22 cellular contexts compared by ENCODE assay signal in genomic region chr7:132618956-132619305, GRCh38. TPM values are rescaled to one million over a fixed set of nuclear protein-coding genes. Genes with fewer than 3 reads are reported as not detected.
DNase-seq lines count a peak whose midpoint lies in the region; ATAC-seq and TF ChIP-seq lines count a peak whose summit lies in the region.
"Had no signal": no experiment of that assay in that cellular context is flagged by ENCODE, and none has a peak within 500 bp of the region (broad histone marks: within the 10 kb centered on the region; RNA-seq: fewer than 3 reads in every experiment).

No MANE protein-coding gene starts in this region.

- no peak overlapping the region for H2AK5ac ChIP-seq in mesenchymal stem cell (ENCODE audit: low read length, severe bottlenecking)

- H3K9ac ChIP-seq in mesenchymal stem cell (ENCODE audit: low read length): peak overlapping the region; percentile 17
- H3K9ac ChIP-seq: KMS-11 had no signal

- H3K18ac ChIP-seq in mesenchymal stem cell (ENCODE audit: low read depth in 1 of 2, low read length in 2 of 2): no peak overlapping the region

- H2BK5ac ChIP-seq in mesenchymal stem cell (ENCODE audit: low read depth, low read length, poor library complexity, severe bottlenecking): no peak overlapping the region

- H2BK120ac ChIP-seq in mesenchymal stem cell (ENCODE audit: low read depth, low read length): no peak overlapping the region

- H3K4me1 Mint-ChIP-seq in chondrocyte (ENCODE audit: low read depth): peaks cover 26% of the 10 kb centered on the region

- peaks cover 8% of the 10 kb centered on the region for H3K4me1 ChIP-seq in mesenchymal stem cell (ENCODE audit: control insufficient read depth, insufficient read depth, low read depth, low read length)
- H3K4me1 ChIP-seq in upper lobe of right lung: no peaks in the 10 kb centered on the region
- H3K4me1 ChIP-seq: SJCRH30 had no signal

- H2BK15ac ChIP-seq in mesenchymal stem cell (ENCODE audit: low read depth, poor library complexity, severe bottlenecking): no peak overlapping the region

- DNase-seq in AG09309 (ENCODE audit: low read depth) (peak; percentile 11), M059J (ENCODE audit: low read depth) (peak; percentile 68), chondrocyte (ENCODE audit: low spot score) (no peak), mesenchymal stem cell (peak; percentile 51), upper lobe of right lung (no peak), head of caudate nucleus (no peak)
- DNase-seq in activated CD4-positive, CD25-positive, alpha-beta regulatory T cell (lab: John Stamatoyannopoulos, UW): no peak
- DNase-seq: ACHN; activated CD8-positive, alpha-beta memory T cell treated with anti-CD3 and anti-CD28 coated beads for 24 hours; activated naive CD8-positive, alpha-beta T cell treated with anti-CD3 and anti-CD28 coated beads for 36 hours; caudate nucleus; CD8-positive, alpha-beta T cell; effector memory CD8-positive, alpha-beta T cell; NCI-H1105; NCI-H526; right cardiac atrium; SJCRH30; stimulated activated naive CD8-positive, alpha-beta T cell treated with anti-CD3 and anti-CD28 coated beads, Interleukin-15, Interleukin-2, amounts not matched to agents 100 U/mL and 50 U/mL, for 24 hours; trophoblast cell had no signal

- H2BK12ac ChIP-seq in mesenchymal stem cell (ENCODE audit: low read length in 2 of 2): no peak overlapping the region

- no peaks in the 10 kb centered on the region for H3K36me3 Mint-ChIP-seq in chondrocyte (ENCODE audit: low read depth)
- H3K36me3 Mint-ChIP-seq: activated naive CD8-positive, alpha-beta T cell treated with anti-CD3 and anti-CD28 coated beads for 36 hours; CD8-positive, alpha-beta T cell had no signal

- H4K91ac ChIP-seq in mesenchymal stem cell (ENCODE audit: low read length): no peak overlapping the region

- H3K14ac ChIP-seq in mesenchymal stem cell (ENCODE audit: low read length in 2 of 2): no peak overlapping the region

- peaks cover 7 to 12% of the 10 kb centered on the region in 2 experiments for H3K27me3 ChIP-seq in mesenchymal stem cell (ENCODE audit: control insufficient read depth in 1 of 2, insufficient read depth in 1 of 2, low read length in 2 of 2)
- H3K27me3 ChIP-seq in upper lobe of right lung: no peaks in the 10 kb centered on the region
- H3K27me3 ChIP-seq: SJCRH30 had no signal

- H3K4me3 ChIP-seq in AG09309 (ENCODE audit: control insufficient read depth, low read depth, low read length): no peak overlapping the region
- H3K4me3 ChIP-seq in mesenchymal stem cell (ENCODE audit: insufficient read depth in 1 of 2, low read depth in 1 of 2, low read length in 2 of 2): no peak overlapping the region
- no peak overlapping the region for H3K4me3 ChIP-seq in upper lobe of right lung
- H3K4me3 ChIP-seq: SJCRH30 had no signal

- H3K4me3 Mint-ChIP-seq in chondrocyte (ENCODE audit: unreplicated experiment): no peak overlapping the region
- H3K4me3 Mint-ChIP-seq: activated naive CD8-positive, alpha-beta T cell treated with anti-CD3 and anti-CD28 coated beads for 36 hours; CD8-positive, alpha-beta T cell; effector memory CD8-positive, alpha-beta T cell; neural crest cell had no signal

- H3K4ac ChIP-seq in mesenchymal stem cell (ENCODE audit: low read depth in 1 of 2, low read length in 2 of 2): no peak overlapping the region

- H3K9me3 ChIP-seq in mesenchymal stem cell (ENCODE audit: control insufficient read depth, low read length) (no peaks in the 10 kb centered on the region), upper lobe of right lung (no peaks in the 10 kb centered on the region)
- H3K9me3 ChIP-seq: SJCRH30 had no signal

- no peak overlapping the region for H3K4me2 ChIP-seq in mesenchymal stem cell (ENCODE audit: low read length, poor library complexity, severe bottlenecking)
- H3K4me2 ChIP-seq: KMS-11 had no signal

- H3K27me3 Mint-ChIP-seq in chondrocyte (ENCODE audit: low read depth): no peaks in the 10 kb centered on the region

- intact Hi-C loops in upper lobe of right lung (cut with DNase I): no loop called here
- intact Hi-C loops in head of caudate nucleus (cut with DNase I): no loop called here

- no peak for ATAC-seq in upper lobe of right lung
- no peak for ATAC-seq in HG03457 (IDR thresholded peaks at IDR 0.05; ENCODE audit: unreplicated experiment)
- ATAC-seq: CD8-positive, alpha-beta T cell; effector memory CD8-positive, alpha-beta T cell; right cardiac atrium; stimulated activated naive CD8-positive, alpha-beta T cell treated with anti-CD3 and anti-CD28 coated beads, Interleukin-15, Interleukin-2, amounts not matched to agents 100 U/mL and 50 U/mL, for 24 hours had no signal

- no peak overlapping the region for H3K27ac ChIP-seq in mesenchymal stem cell (ENCODE audit: low read length, poor library complexity, severe bottlenecking)
- no peak overlapping the region for H3K27ac ChIP-seq in upper lobe of right lung
- H3K27ac ChIP-seq: KMS-11, SJCRH30 had no signal

- no peak overlapping the region for H4K8ac ChIP-seq in mesenchymal stem cell (ENCODE audit: low read length)

- H3K27ac Mint-ChIP-seq in chondrocyte (ENCODE audit: unreplicated experiment): peak overlapping the region; percentile 93
- H3K27ac Mint-ChIP-seq: activated naive CD8-positive, alpha-beta T cell treated with anti-CD3 and anti-CD28 coated beads for 36 hours; CD8-positive, alpha-beta T cell; effector memory CD8-positive, alpha-beta T cell had no signal

- H3K9me3 Mint-ChIP-seq in chondrocyte (ENCODE audit: low read depth): no peaks in the 10 kb centered on the region
- H3K9me3 Mint-ChIP-seq: activated naive CD8-positive, alpha-beta T cell treated with anti-CD3 and anti-CD28 coated beads for 36 hours; CD8-positive, alpha-beta T cell; effector memory CD8-positive, alpha-beta T cell had no signal

- H3K23ac ChIP-seq in mesenchymal stem cell (ENCODE audit: low read length in 2 of 2): no peak overlapping the region

- no CpG with 5 or more reads among the region's 2 CpGs for WGBS in mesenchymal stem cell

- no peak overlapping the region for H2AFZ ChIP-seq in mesenchymal stem cell (ENCODE audit: low read depth, low read length)

- H3K79me1 ChIP-seq in mesenchymal stem cell (replicated peaks; ENCODE audit: low read length, poor library complexity, severe bottlenecking): no peaks in the 10 kb centered on the region

- TF ChIP-seq CTCF in AG09309 (IDR thresholded peaks at IDR 0.05; ENCODE audit: control insufficient read depth, insufficient read depth, low read depth, low read length, missing control alignments): no peak
- no peak for TF ChIP-seq CTCF in chondrocyte (IDR thresholded peaks at IDR 0.05)
- TF ChIP-seq CTCF in upper lobe of right lung (IDR thresholded peaks at IDR 0.05): no peak

- no peaks in the 10 kb centered on the region for H3K36me3 ChIP-seq in mesenchymal stem cell (ENCODE audit: control insufficient read depth in 1 of 2, insufficient read depth in 2 of 2, low read depth in 1 of 2, low read length in 2 of 2)
- no peaks in the 10 kb centered on the region for H3K36me3 ChIP-seq in upper lobe of right lung
- H3K36me3 ChIP-seq: SJCRH30 had no signal

RNA-seq across cellular contexts. Expression of gene PLXNA4, which starts 42.7 kb away (rescaled TPM):
- total RNA-seq in M059J (2014; rRNA removed; shearing (Covaris generic)): 6.0 and 6.2 TPM in 2 replicates
- total RNA-seq in chondrocyte: 11.3 to 57.7 TPM (median 13.0 TPM) in 3 replicates
- 0.06 TPM for polyA plus RNA-seq in mesenchymal stem cell (2013, experiment 1 of 2)
- 0.07 TPM for polyA plus RNA-seq in mesenchymal stem cell (2013, experiment 2 of 2)
- 7.2 TPM for total RNA-seq in upper lobe of right lung

Comparison
In these comparisons a context has a peak if more than half of its experiments do, and no peak if none do; other contexts are left out.
1. DNase-seq: peak in AG09309 (single experiment), M059J (single experiment) and mesenchymal stem cell (single experiment); none in chondrocyte (single experiment), activated CD4-positive, CD25-positive, alpha-beta regulatory T cell (0 of 4), upper lobe of right lung (single experiment) and head of caudate nucleus (0 of 42).